Comparison of ENCODE assay signal across 8 cellular contexts in the genomic region with DNA sequence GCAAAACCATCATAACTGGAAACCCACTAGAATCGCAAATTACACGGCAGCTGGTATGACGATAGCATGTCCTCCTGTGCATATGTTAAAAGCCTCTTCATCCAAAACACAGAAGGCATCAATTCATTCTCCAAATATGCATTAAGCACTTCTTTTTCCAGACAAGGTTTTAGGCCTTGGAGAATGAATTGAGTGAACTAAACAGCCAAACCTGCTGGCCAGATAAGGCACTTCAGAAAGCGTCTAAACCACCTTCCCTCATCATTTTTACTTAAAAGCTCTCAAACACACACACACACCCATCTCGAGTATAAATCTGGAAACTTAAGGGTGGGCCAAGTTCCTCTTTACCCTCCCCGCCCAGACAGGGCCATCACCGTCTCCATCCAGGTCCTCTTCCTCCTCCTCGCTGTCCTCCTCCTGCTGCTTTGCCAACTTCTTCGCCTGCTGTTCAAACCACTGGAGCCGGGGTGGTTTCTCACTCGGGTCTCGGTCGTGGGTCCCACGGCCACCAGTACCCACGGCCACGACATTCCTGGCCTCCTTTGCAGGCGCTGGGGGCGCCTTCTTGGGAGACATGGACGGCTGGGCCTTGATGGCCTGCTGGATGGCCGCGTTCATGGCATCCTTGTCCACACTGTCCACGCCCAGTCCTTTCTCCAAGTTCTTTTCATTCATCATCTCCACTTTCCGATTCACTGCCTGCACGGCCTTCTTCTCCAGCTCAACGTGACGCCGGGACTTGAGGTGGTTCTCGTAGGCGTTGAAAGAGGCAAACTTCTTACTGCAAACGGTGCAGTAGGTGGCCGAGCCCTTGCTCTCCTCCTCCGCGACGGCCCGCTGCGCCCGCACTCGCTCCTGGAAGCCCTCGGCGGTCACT. TPM values are rescaled to one million over a fixed set of nuclear protein-coding genes. Genes with fewer than 3 reads are reported as not detected.
DNase-seq lines count a peak whose midpoint lies in the region; ATAC-seq and TF ChIP-seq lines count a peak whose summit lies in the region.

No MANE protein-coding gene starts in this region.

- peak overlapping the region; percentile 96 for H3K4me3 Mint-ChIP-seq in activated CD8-positive, alpha-beta memory T cell treated with anti-CD3 and anti-CD28 coated beads, Interleukin-2, amount 10 ng/mL, durations not matched to agents 7 days and 5 days
- H3K4me3 Mint-ChIP-seq in osteocyte (ENCODE audit: unreplicated experiment), result peak overlapping the region; percentile 97

- no peaks in the 10 kb centered on the region for H3K27me3 ChIP-seq in foreskin keratinocyte

- H3K4me1 ChIP-seq in foreskin keratinocyte, result peaks cover 27% of the 10 kb centered on the region

- DNase-seq in activated CD8-positive, alpha-beta memory T cell treated with anti-CD3 and anti-CD28 coated beads, Interleukin-2, amount 10 ng/mL, durations not matched to agents 7 days and 5 days, result peak; percentile 42
- DNase-seq in activated CD8-positive, alpha-beta memory T cell treated with anti-CD3 and anti-CD28 coated beads, Interleukin-2, amount 50 U/mL, for 4 hours, result no peak
- DNase-seq in foreskin keratinocyte, result no peak
- DNase-seq in osteocyte (ENCODE audit: extremely low spot score, unreplicated experiment), result no peak
- no peak for DNase-seq in NCI-H2029 (lab: John Stamatoyannopoulos, UW)
- DNase-seq in ecto neural progenitor cell (ENCODE audit: low spot score), result no peak

- no peaks in the 10 kb centered on the region for H3K9me3 Mint-ChIP-seq in activated CD8-positive, alpha-beta memory T cell treated with anti-CD3 and anti-CD28 coated beads, Interleukin-2, amount 10 ng/mL, durations not matched to agents 7 days and 5 days (ENCODE audit: low read depth)
- H3K9me3 Mint-ChIP-seq in osteocyte (ENCODE audit: unreplicated experiment), result no peaks in the 10 kb centered on the region

- H3K27ac Mint-ChIP-seq in activated CD8-positive, alpha-beta memory T cell treated with anti-CD3 and anti-CD28 coated beads, Interleukin-2, amount 10 ng/mL, durations not matched to agents 7 days and 5 days, result peak overlapping the region; percentile 97
- H3K27ac Mint-ChIP-seq in osteocyte (ENCODE audit: unreplicated experiment), result peak overlapping the region; percentile 95

- peak overlapping the region; percentile 97 for H3K4me3 ChIP-seq in WI38 (ENCODE audit: low read depth, low read length)

- no peak for ATAC-seq in activated CD8-positive, alpha-beta memory T cell treated with anti-CD3 and anti-CD28 coated beads, Interleukin-2, amount 10 ng/mL, durations not matched to agents 7 days and 5 days
- ATAC-seq in foreskin keratinocyte (peak; percentile 1), HG03378 (IDR thresholded peaks at IDR 0.05; ENCODE audit: unreplicated experiment) (no peak)

- H3K36me3 Mint-ChIP-seq in activated CD8-positive, alpha-beta memory T cell treated with anti-CD3 and anti-CD28 coated beads, Interleukin-2, amount 10 ng/mL, durations not matched to agents 7 days and 5 days, result peaks cover 53% of the 10 kb centered on the region
- peaks cover 28% of the 10 kb centered on the region for H3K36me3 Mint-ChIP-seq in osteocyte (ENCODE audit: unreplicated experiment)

- peak overlapping the region; percentile 82 for H3K27ac ChIP-seq in foreskin keratinocyte

- no peak for TF ChIP-seq CTCF in WI38 (IDR thresholded peaks at IDR 0.05; ENCODE audit: low read depth, low read length)
- no peak for TF ChIP-seq CTCF in foreskin keratinocyte (conservative IDR thresholded peaks at IDR 0.05)
- TF ChIP-seq CTCF in osteocyte (IDR thresholded peaks at IDR 0.05), result no peak

- CTCF ChIA-PET in activated CD8-positive, alpha-beta memory T cell treated with anti-CD3 and anti-CD28 coated beads, Interleukin-2, amount 10 ng/mL, durations not matched to agents 7 days and 5 days (lab: Charles Lee), result interaction anchor here (1.6 to 2.7 kb wide), 2 partner anchors 10 to 87 kb away, joined by 5 to 18 read pairs; no protein-coding TSS in a partner anchor

- H3K27me3 Mint-ChIP-seq in activated CD8-positive, alpha-beta memory T cell treated with anti-CD3 and anti-CD28 coated beads, Interleukin-2, amount 10 ng/mL, durations not matched to agents 7 days and 5 days, result no peaks in the 10 kb centered on the region
- H3K27me3 Mint-ChIP-seq in osteocyte (ENCODE audit: unreplicated experiment), result no peaks in the 10 kb centered on the region

- H3K4me1 Mint-ChIP-seq in activated CD8-positive, alpha-beta memory T cell treated with anti-CD3 and anti-CD28 coated beads, Interleukin-2, amount 10 ng/mL, durations not matched to agents 7 days and 5 days, result peaks cover 73% of the 10 kb centered on the region
- peaks cover 60% of the 10 kb centered on the region for H3K4me1 Mint-ChIP-seq in osteocyte (ENCODE audit: unreplicated experiment)

RNA-seq across cellular contexts. Expression of gene ZNF622, which starts 0.7 kb away (rescaled TPM):
- total RNA-seq in activated CD8-positive, alpha-beta memory T cell treated with anti-CD3 and anti-CD28 coated beads, Interleukin-2, amount 10 ng/mL, durations not matched to agents 7 days and 5 days, result 10 to 100 TPM; 33.4 to 45.3 TPM
- total RNA-seq in foreskin keratinocyte (35.8 and 38.7 TPM in 2 replicates), osteocyte (29.2 and 30.7 TPM in 2 replicates)
- 31.9 and 34.5 TPM in 2 replicates for polyA plus RNA-seq in foreskin keratinocyte
